ENCODE assay signal across 11 cellular contexts in genomic region chr7:2030475-2031456, GRCh38.
A peak's percentile ranks its signal among the peaks of the same experiment; 100 is the strongest.
DNase-seq lines count a peak whose midpoint lies in the region; ATAC-seq, FAIRE-seq and TF ChIP-seq lines count a peak whose summit lies in the region.
"Had no signal": no experiment of that assay in that cellular context is flagged by ENCODE, and none has a peak within 500 bp of the region (broad histone marks: within the 10 kb centered on the region; RNA-seq: fewer than 3 reads in every experiment).

No MANE protein-coding gene starts in this region.

- H3K27ac Mint-ChIP-seq in activated CD4-positive, alpha-beta T cell treated with anti-CD3 and anti-CD28 coated beads for 36 hours = no peak overlapping the region
- H3K27ac Mint-ChIP-seq in chondrocyte (ENCODE audit: unreplicated experiment) = no peak overlapping the region

- peak; percentile 49 for ATAC-seq in activated CD4-positive, alpha-beta T cell treated with anti-CD3 and anti-CD28 coated beads for 36 hours
- ATAC-seq: A549 had no signal

- H3K4me2 ChIP-seq in OCI-LY7 (ENCODE audit: low read length) = peak overlapping the region; percentile 54
- H3K4me2 ChIP-seq: A549 had no signal

- no peaks in the 10 kb centered on the region for H3K9me2 ChIP-seq in OCI-LY7 (ENCODE audit: insufficient read depth, low read length)

- peaks cover 26% of the 10 kb centered on the region for H3K36me3 Mint-ChIP-seq in activated CD4-positive, alpha-beta T cell treated with anti-CD3 and anti-CD28 coated beads for 36 hours (ENCODE audit: low read depth)
- H3K36me3 Mint-ChIP-seq in chondrocyte (ENCODE audit: low read depth) = peaks cover 25% of the 10 kb centered on the region

- no peaks in the 10 kb centered on the region for H4K20me1 ChIP-seq in OCI-LY7 (ENCODE audit: insufficient read depth, low read length)

- intact Hi-C loops in activated CD4-positive, alpha-beta T cell treated with anti-CD3 and anti-CD28 coated beads for 36 hours (cut with DNase I, micrococcal nuclease) = no loop called here
- intact Hi-C loops in OCI-LY7 (cut with micrococcal nuclease; ENCODE audit: unreplicated experiment) (loop anchor here (5.0 kb wide), 1 partner anchor 48 kb away; no protein-coding TSS in a partner anchor), posterior vena cava (cut with DNase I) (no loop called here)

- no peaks in the 10 kb centered on the region; the same call in 1 of the 2 replicates for H3K36me3 ChIP-seq in OCI-LY7 (ENCODE audit: insufficient read depth, low read length)

- BruUV-seq in OCI-LY7 (replicated peaks; lab: Mats Ljungman, UMichigan) = no TSS peak

- peaks cover 20% of the 10 kb centered on the region for H3K9me3 Mint-ChIP-seq in activated CD4-positive, alpha-beta T cell treated with anti-CD3 and anti-CD28 coated beads for 36 hours (ENCODE audit: low read depth)
- H3K9me3 Mint-ChIP-seq in chondrocyte (ENCODE audit: low read depth) = peaks cover 32% of the 10 kb centered on the region

- H3K27me3 Mint-ChIP-seq in activated CD4-positive, alpha-beta T cell treated with anti-CD3 and anti-CD28 coated beads for 36 hours = no peaks in the 10 kb centered on the region
- no peaks in the 10 kb centered on the region for H3K27me3 Mint-ChIP-seq in chondrocyte (ENCODE audit: low read depth)

- no peak overlapping the region for H3K4me3 Mint-ChIP-seq in activated CD4-positive, alpha-beta T cell treated with anti-CD3 and anti-CD28 coated beads for 36 hours
- no peak overlapping the region for H3K4me3 Mint-ChIP-seq in chondrocyte (ENCODE audit: unreplicated experiment)

- peaks cover 21% of the 10 kb centered on the region for H3K4me1 Mint-ChIP-seq in activated CD4-positive, alpha-beta T cell treated with anti-CD3 and anti-CD28 coated beads for 36 hours
- H3K4me1 Mint-ChIP-seq in chondrocyte (ENCODE audit: low read depth) = peaks cover 4% of the 10 kb centered on the region

- peak; percentile 52 for DNase-seq in activated CD4-positive, alpha-beta T cell treated with anti-CD3 and anti-CD28 coated beads for 36 hours
- no peak for DNase-seq in activated CD4-positive, alpha-beta T cell treated with anti-CD3 and anti-CD28 coated beads for 1 hour
- DNase-seq in OCI-LY7 (ENCODE audit: low spot score) = peak; percentile 65
- DNase-seq in chondrocyte (ENCODE audit: low spot score) = peak; percentile 77
- peak; percentile 74 for DNase-seq in posterior vena cava (ENCODE audit: low spot score)
- DNase-seq in HK-2 (ENCODE audit: unreplicated experiment) = no peak
- DNase-seq in AG20443 (ENCODE audit: low spot score) = no peak
- no peak for DNase-seq in HTR-8/SVneo (ENCODE audit: insufficient read length, low spot score)
- DNase-seq: effector memory CD4-positive, alpha-beta T cell; hypothalamus had no signal

- H3K27ac ChIP-seq in OCI-LY7 (ENCODE audit: low read depth, low read length, poor library complexity, severe bottlenecking) = peak overlapping the region; percentile 43
- H3K27ac ChIP-seq: A549 had no signal

- no peaks in the 10 kb centered on the region for H3K79me2 ChIP-seq in OCI-LY7 (ENCODE audit: insufficient read depth, low read depth, low read length)

- FAIRE-seq in HTR-8/SVneo (lab: Jason Lieb, UNC) = no peak
- FAIRE-seq: A549 had no signal

- POLR2A ChIA-PET in activated CD4-positive, alpha-beta T cell treated with anti-CD3 and anti-CD28 coated beads for 36 hours (lab: Charles Lee) = no interaction called here
- POLR2A ChIA-PET in OCI-LY7 (lab: Charles Lee) = interaction anchor here (1.1 kb wide), 1 partner anchor 11 kb away, joined by 4 read pairs; no protein-coding TSS in a partner anchor

- no peak overlapping the region; the same call in 1 of the 2 replicates for H2AFZ ChIP-seq in OCI-LY7 (ENCODE audit: low read length)

- H3K4me3 ChIP-seq in OCI-LY7 (ENCODE audit: low read depth, low read length, poor library complexity, severe bottlenecking) = peak overlapping the region; percentile 0
- H3K4me3 ChIP-seq: A549 had no signal

- CTCF ChIA-PET in activated CD4-positive, alpha-beta T cell treated with anti-CD3 and anti-CD28 coated beads for 36 hours (lab: Charles Lee) = interaction anchor here (0.6 kb wide), 1 partner anchor 159 kb away, joined by 3 read pairs; no protein-coding TSS in a partner anchor
- CTCF ChIA-PET in OCI-LY7 (lab: Charles Lee; ENCODE audit: unreplicated experiment) = no interaction called here

- peaks cover 23% of the 10 kb centered on the region for H3K4me1 ChIP-seq in OCI-LY7 (ENCODE audit: insufficient read depth, low read length, poor library complexity, severe bottlenecking)
- H3K4me1 ChIP-seq: A549 had no signal

- TF ChIP-seq CTCF in OCI-LY7 (conservative IDR thresholded peaks at IDR 0.05; ENCODE audit: low read length) (no peak), chondrocyte (IDR thresholded peaks at IDR 0.05) (no peak)

- H3K9me3 ChIP-seq in OCI-LY7 (ENCODE audit: low read length) = peaks cover 18% of the 10 kb centered on the region; the same call in 1 of the 2 replicates

Comparison
In these comparisons a context has a peak if more than half of its experiments do, and no peak if none do; other contexts are left out.
1. DNase-seq: peak in activated CD4-positive, alpha-beta T cell treated with anti-CD3 and anti-CD28 coated beads for 36 hours (single experiment), OCI-LY7 (single experiment), chondrocyte (single experiment) and posterior vena cava (single experiment); none in activated CD4-positive, alpha-beta T cell treated with anti-CD3 and anti-CD28 coated beads for 1 hour (single experiment), HK-2 (single experiment), AG20443 (single experiment) and HTR-8/SVneo (single experiment).